Comparison of ENCODE assay signal across 8 cellular contexts in genomic region chr5:74326571-74327338, GRCh38.
DNase-seq lines count a peak whose midpoint lies in the region; ATAC-seq, FAIRE-seq and TF ChIP-seq lines count a peak whose summit lies in the region.

No MANE protein-coding gene starts in this region.

- H3K4me1 Mint-ChIP-seq in CD4-positive, alpha-beta T cell (ENCODE audit: low read depth) = peaks cover 18% of the 10 kb centered on the region

- DNase-seq in CD4-positive, alpha-beta T cell = peak in 4 of 10 experiments; percentile 3 to 13 (median 6)
- DNase-seq in T-helper 1 cell (peak in 4 of 5 donors; percentile 6 to 49 (median 13)), brain microvascular endothelial cell (peak; percentile 96), pancreas (peak in 1 of 6 donors; percentile 35), NCI-H345 treated with DMSO at 0.1 percent for 48 hours (lab: John Stamatoyannopoulos, UW; ENCODE audit: unreplicated experiment) (no peak), ecto neural progenitor cell (ENCODE audit: low spot score) (no peak)

- H3K27ac ChIP-seq in CD4-positive, alpha-beta T cell (ENCODE audit: low read depth, low read length) = no peak overlapping the region
- H3K27ac ChIP-seq in brain microvascular endothelial cell = peak overlapping the region; percentile 9
- H3K27ac ChIP-seq in pancreas = peak overlapping the region in 2 of 4 donors; percentile 8 to 46

- WGBS in pancreas, 2 donors = 83 to 89% methylated on average over 6 of the region's 6 CpGs

- H3K4me1 ChIP-seq in pancreas = peaks cover 0 to 7% (median 0%) of the 10 kb centered on the region in 3 donors

- POLR2A ChIA-PET in CD4-positive, alpha-beta T cell (lab: Charles Lee) = no interaction called here

- no peaks in the 10 kb centered on the region for H3K9me3 ChIP-seq in CD4-positive, alpha-beta T cell (ENCODE audit: control insufficient read depth, low read length)
- H3K9me3 ChIP-seq in pancreas = no peaks in the 10 kb centered on the region

- no peaks in the 10 kb centered on the region for H3K36me3 Mint-ChIP-seq in CD4-positive, alpha-beta T cell (ENCODE audit: low read depth)

- CTCF ChIA-PET in CD4-positive, alpha-beta T cell (lab: Charles Lee) = no interaction called here

- in situ Hi-C loops in brain microvascular endothelial cell (cut with HindIII; ENCODE audit: low pct_ligation_motif_present, low sequenced_read_pairs) = no loop called here

- FAIRE-seq in pancreas (lab: Jason Lieb, UNC) = no peak

- ATAC-seq in CD4-positive, alpha-beta T cell (ENCODE audit: poor library complexity) = peak; percentile 43
- ATAC-seq in GM19328 (IDR thresholded peaks at IDR 0.05; ENCODE audit: unreplicated experiment) (peak; percentile 86), HG03558 (IDR thresholded peaks at IDR 0.05; ENCODE audit: extremely low read depth, unreplicated experiment) (peak; percentile 91), pancreas (peak in 3 of 4 donors; percentile 51 to 75 (median 58))

- H3K4me3 Mint-ChIP-seq in CD4-positive, alpha-beta T cell = no peak overlapping the region

- no peaks in the 10 kb centered on the region for H3K36me3 ChIP-seq in brain microvascular endothelial cell (replicated peaks)
- no peaks in the 10 kb centered on the region for H3K36me3 ChIP-seq in pancreas

- TF ChIP-seq CTCF in CD4-positive, alpha-beta T cell (IDR thresholded peaks at IDR 0.05) = no peak
- TF ChIP-seq CTCF in brain microvascular endothelial cell (IDR thresholded peaks at IDR 0.05; ENCODE audit: low read depth, low read length, missing control alignments) (no peak), pancreas (IDR thresholded peaks at IDR 0.05) (no peak)

- no peaks in the 10 kb centered on the region for H3K27me3 ChIP-seq in CD4-positive, alpha-beta T cell (ENCODE audit: control insufficient read depth, insufficient read depth, low read length)
- H3K27me3 ChIP-seq in brain microvascular endothelial cell (replicated peaks) (no peaks in the 10 kb centered on the region), pancreas (no peaks in the 10 kb centered on the region)

- H3K4me3 ChIP-seq in brain microvascular endothelial cell (ENCODE audit: low read depth, low read length) (no peak overlapping the region), pancreas (no peak overlapping the region)

- H3K27me3 Mint-ChIP-seq in CD4-positive, alpha-beta T cell = peaks cover 6% of the 10 kb centered on the region

- intact Hi-C loops in CD4-positive, alpha-beta T cell (cut with DNase I, micrococcal nuclease) = no loop called here
- intact Hi-C loops in pancreas (cut with DNase I) = no loop called here

- no peak overlapping the region for H3K27ac Mint-ChIP-seq in CD4-positive, alpha-beta T cell

- no peaks in the 10 kb centered on the region for H3K9me3 Mint-ChIP-seq in CD4-positive, alpha-beta T cell

Comparison
In these comparisons a context has a peak if more than half of its experiments do, and no peak if none do; other contexts are left out.
1. DNase-seq: peak in T-helper 1 cell (4 of 5) and brain microvascular endothelial cell (single experiment); none in NCI-H345 treated with DMSO at 0.1 percent for 48 hours (single experiment) and ecto neural progenitor cell (single experiment).
2. Peak in every context shown above with its lines, with median percentiles within 50 percentile points of each other: ATAC-seq.